Comparison of ENCODE assay signal across 8 cellular contexts in the genomic region with DNA sequence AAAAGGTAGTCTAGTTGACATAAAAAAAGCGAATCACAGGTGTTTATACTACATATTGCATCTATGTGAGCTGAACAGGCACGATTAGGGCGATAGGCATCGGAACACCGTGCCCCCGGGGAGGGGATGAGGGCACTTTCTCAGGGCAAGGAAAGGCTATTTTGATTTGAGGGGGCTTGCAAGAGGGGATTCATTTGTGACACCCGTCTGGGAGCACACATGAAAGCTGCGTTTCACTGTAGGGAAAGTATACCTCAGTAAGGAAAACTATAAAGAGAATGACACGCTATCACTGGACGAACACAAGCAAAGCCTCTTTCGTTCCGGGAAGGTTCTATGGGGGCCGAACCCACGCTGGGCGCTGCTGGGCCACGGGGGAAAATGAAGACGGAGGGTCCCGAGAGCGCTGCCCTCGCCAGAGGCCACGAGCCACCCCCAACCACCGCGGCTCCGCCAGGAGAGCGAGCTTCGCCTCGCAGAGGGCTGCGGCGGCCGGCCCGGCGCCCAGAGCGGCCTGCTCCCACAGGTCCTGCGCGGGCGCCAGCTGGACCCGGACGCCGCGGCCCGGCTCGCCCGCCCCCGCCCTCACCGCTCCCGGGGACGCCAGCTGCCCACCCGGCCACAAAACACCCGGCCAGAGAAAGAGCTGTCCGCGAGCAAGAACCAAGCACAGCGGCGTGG. TPM values are rescaled to one million over a fixed set of nuclear protein-coding genes. Genes with fewer than 3 reads are reported as not detected.
DNase-seq lines count a peak whose midpoint lies in the region; ATAC-seq and TF ChIP-seq lines count a peak whose summit lies in the region.

No MANE protein-coding gene starts in this region.

- peak overlapping the region; percentile 93 for H3K27ac Mint-ChIP-seq in activated naive CD4-positive, alpha-beta T cell treated with anti-CD3 and anti-CD28 coated beads, Interleukin-2, amount 10 ng/mL, durations not matched to agents 7 days and 5 days
- peak overlapping the region; percentile 5 for H3K27ac Mint-ChIP-seq in nephron progenitor cell

- TF ChIP-seq CTCF in WI38 (IDR thresholded peaks at IDR 0.05; ENCODE audit: low read depth, low read length) (no peak), nephron progenitor cell (IDR thresholded peaks at IDR 0.05) (no peak)

- no peaks in the 10 kb centered on the region for H3K9me3 Mint-ChIP-seq in activated naive CD4-positive, alpha-beta T cell treated with anti-CD3 and anti-CD28 coated beads, Interleukin-2, amount 10 ng/mL, durations not matched to agents 7 days and 5 days
- peaks cover 5% of the 10 kb centered on the region for H3K9me3 Mint-ChIP-seq in nephron progenitor cell

- ATAC-seq in HG03159 (IDR thresholded peaks at IDR 0.05; ENCODE audit: unreplicated experiment) (peak; percentile 11), esophagus mucosa (peak; percentile 21), GM18520 (IDR thresholded peaks at IDR 0.05; ENCODE audit: unreplicated experiment) (no peak)

- H3K27me3 Mint-ChIP-seq in activated naive CD4-positive, alpha-beta T cell treated with anti-CD3 and anti-CD28 coated beads, Interleukin-2, amount 10 ng/mL, durations not matched to agents 7 days and 5 days, result no peaks in the 10 kb centered on the region
- peaks cover 16% of the 10 kb centered on the region for H3K27me3 Mint-ChIP-seq in nephron progenitor cell (ENCODE audit: low read depth, poor library complexity)

- peaks cover 10% of the 10 kb centered on the region for H3K36me3 Mint-ChIP-seq in activated naive CD4-positive, alpha-beta T cell treated with anti-CD3 and anti-CD28 coated beads, Interleukin-2, amount 10 ng/mL, durations not matched to agents 7 days and 5 days
- H3K36me3 Mint-ChIP-seq in nephron progenitor cell (ENCODE audit: low read depth), result peaks cover 20% of the 10 kb centered on the region

- CTCF ChIA-PET in activated naive CD4-positive, alpha-beta T cell treated with anti-CD3 and anti-CD28 coated beads, Interleukin-2, amount 10 ng/mL, durations not matched to agents 7 days and 5 days (lab: Charles Lee), result interaction anchor here (1.0 to 1.6 kb wide), 3 partner anchors 18 to 67 kb away, joined by 3 to 4 read pairs (median 3); no protein-coding TSS in a partner anchor

- H3K4me3 ChIP-seq in WI38 (ENCODE audit: low read depth, low read length), result peak overlapping the region; percentile 83

- H3K4me3 Mint-ChIP-seq in activated naive CD4-positive, alpha-beta T cell treated with anti-CD3 and anti-CD28 coated beads, Interleukin-2, amount 10 ng/mL, durations not matched to agents 7 days and 5 days, result peak overlapping the region; percentile 95
- H3K4me3 Mint-ChIP-seq in nephron progenitor cell, result peak overlapping the region; percentile 88

- H3K4me1 Mint-ChIP-seq in activated naive CD4-positive, alpha-beta T cell treated with anti-CD3 and anti-CD28 coated beads, Interleukin-2, amount 10 ng/mL, durations not matched to agents 7 days and 5 days, result peaks cover 62% of the 10 kb centered on the region
- peaks cover 49% of the 10 kb centered on the region for H3K4me1 Mint-ChIP-seq in nephron progenitor cell

- peak; percentile 30 for DNase-seq in activated naive CD4-positive, alpha-beta T cell treated with anti-CD3 and anti-CD28 coated beads, Interleukin-2, amount 10 ng/mL, durations not matched to agents 7 days and 5 days
- no peak for DNase-seq in activated naive CD4-positive, alpha-beta T cell treated with Interleukin-2 at 50 U/mL for 16 hours
- no peak for DNase-seq in nephron progenitor cell
- DNase-seq in T1000 (lab: John Stamatoyannopoulos, UW), result no peak

RNA-seq across cellular contexts. Expression of a gene that starts 0.9 kb away (rescaled TPM):
- total RNA-seq in esophagus mucosa, result 24.9 TPM
